Comparison of ENCODE assay signal across 8 cellular contexts in genomic region chr13:48265217-48265815, GRCh38. TPM values are rescaled to one million over a fixed set of nuclear protein-coding genes. Genes with fewer than 3 reads are reported as not detected.
DNase-seq lines count a peak whose midpoint lies in the region; ATAC-seq lines count a peak whose summit lies in the region.
"Had no signal": no experiment of that assay in that cellular context is flagged by ENCODE, and none has a peak within 500 bp of the region (broad histone marks: within the 10 kb centered on the region; RNA-seq: fewer than 3 reads in every experiment).

No MANE protein-coding gene starts in this region.

- H3K9me3 Mint-ChIP-seq in activated CD4-positive, alpha-beta memory T cell treated with anti-CD3 and anti-CD28 coated beads, Interleukin-2, amount 10 ng/mL, durations not matched to agents 7 days and 5 days, result no peaks in the 10 kb centered on the region

- POLR2A ChIA-PET in activated CD4-positive, alpha-beta memory T cell treated with anti-CD3 and anti-CD28 coated beads, Interleukin-2, amount 10 ng/mL, durations not matched to agents 7 days and 5 days (lab: Charles Lee), result no interaction called here

- peak; percentile 68 for ATAC-seq in GM18909 (IDR thresholded peaks at IDR 0.05; ENCODE audit: poor library complexity, unreplicated experiment)
- peak; percentile 65 for ATAC-seq in HG03039 (IDR thresholded peaks at IDR 0.05; ENCODE audit: unreplicated experiment)

- no peak overlapping the region for H3K4me3 Mint-ChIP-seq in activated CD4-positive, alpha-beta memory T cell treated with anti-CD3 and anti-CD28 coated beads, Interleukin-2, amount 10 ng/mL, durations not matched to agents 7 days and 5 days

- H3K36me3 Mint-ChIP-seq in activated CD4-positive, alpha-beta memory T cell treated with anti-CD3 and anti-CD28 coated beads, Interleukin-2, amount 10 ng/mL, durations not matched to agents 7 days and 5 days (ENCODE audit: low read depth), result peaks cover 60% of the 10 kb centered on the region

- peak overlapping the region; percentile 2 for H3K27ac Mint-ChIP-seq in activated CD4-positive, alpha-beta memory T cell treated with anti-CD3 and anti-CD28 coated beads, Interleukin-2, amount 10 ng/mL, durations not matched to agents 7 days and 5 days

- peaks cover 15% of the 10 kb centered on the region for H3K4me1 Mint-ChIP-seq in activated CD4-positive, alpha-beta memory T cell treated with anti-CD3 and anti-CD28 coated beads, Interleukin-2, amount 10 ng/mL, durations not matched to agents 7 days and 5 days

- H3K27me3 Mint-ChIP-seq in activated CD4-positive, alpha-beta memory T cell treated with anti-CD3 and anti-CD28 coated beads, Interleukin-2, amount 10 ng/mL, durations not matched to agents 7 days and 5 days, result no peaks in the 10 kb centered on the region

- no peak for DNase-seq in activated CD4-positive, alpha-beta memory T cell treated with anti-CD3 and anti-CD28 coated beads, Interleukin-2, amount 10 ng/mL, durations not matched to agents 7 days and 5 days
- DNase-seq in stimulated activated CD4-positive, alpha-beta T cell treated with anti-CD3 and anti-CD28 coated beads, Interleukin-4, amount 100 ng/mL, for 24 hours, result peak; percentile 24
- DNase-seq in NCI-H524 (lab: John Stamatoyannopoulos, UW) (no peak), NCI-H510A treated with DMSO at 0.1 percent for 48 hours (lab: John Stamatoyannopoulos, UW) (no peak), T1000 (lab: John Stamatoyannopoulos, UW) (no peak)
- DNase-seq: NCI-H2107 had no signal

- CTCF ChIA-PET in activated CD4-positive, alpha-beta memory T cell treated with anti-CD3 and anti-CD28 coated beads, Interleukin-2, amount 10 ng/mL, durations not matched to agents 7 days and 5 days (lab: Charles Lee), result interaction anchor here (0.9 to 1.9 kb wide), 3 partner anchors 8 to 227 kb away, joined by 3 to 4 read pairs (median 3); no protein-coding TSS in a partner anchor

RNA-seq across cellular contexts. Expression of gene ITM2B, which starts 32.3 kb away (rescaled TPM):
- 100 to 1,000 TPM; 226 to 227 TPM for total RNA-seq in activated CD4-positive, alpha-beta memory T cell treated with anti-CD3 and anti-CD28 coated beads, Interleukin-2, amount 10 ng/mL, durations not matched to agents 7 days and 5 days

RNA-seq across cellular contexts. Expression of gene RB1, which starts 38.2 kb away (rescaled TPM):
- total RNA-seq in activated CD4-positive, alpha-beta memory T cell treated with anti-CD3 and anti-CD28 coated beads, Interleukin-2, amount 10 ng/mL, durations not matched to agents 7 days and 5 days, result 10 to 100 TPM; 40.2 to 41.3 TPM
